Comparison of ENCODE assay signal across 25 cellular contexts in genomic region chr12:3692616-3693365, GRCh38.
DNase-seq lines count a peak whose midpoint lies in the region; ATAC-seq, FAIRE-seq and TF ChIP-seq lines count a peak whose summit lies in the region.
"Had no signal": no experiment of that assay in that cellular context is flagged by ENCODE, and none has a peak within 500 bp of the region (broad histone marks: within the 10 kb centered on the region; RNA-seq: fewer than 3 reads in every experiment).

No MANE protein-coding gene starts in this region.

- H3K27ac ChIP-seq in HEK293 (ENCODE audit: extremely low read depth, low read depth, low read length), result no peak overlapping the region
- H3K27ac ChIP-seq in H1 (ENCODE audit: low read depth, low read length), result no peak overlapping the region
- H3K27ac ChIP-seq: BLaER1 treated with 17β-estradiol and CSF1 and Interleukin-3, amounts not matched to agents 10 nM and 100 nM; HL-60 had no signal

- H4K91ac ChIP-seq in H1 (replicated peaks; ENCODE audit: insufficient read length, low read length), result no peak overlapping the region

- H3K4me1 ChIP-seq in HEK293 (ENCODE audit: control insufficient read depth, insufficient read depth, low read length) (no peaks in the 10 kb centered on the region), H1 (replicated peaks in 1 of 4; ENCODE audit: control insufficient read depth in 3 of 4, insufficient read depth in 4 of 4, low read length in 3 of 4) (no peaks in the 10 kb centered on the region)

- no peak for TF ChIP-seq POLR2A in H1 (IDR thresholded peaks at IDR 0.05; ENCODE audit: control extremely low read depth in 1 of 2, low read depth in 2 of 2, low read length in 2 of 2)

- no peaks in the 10 kb centered on the region for H3K79me2 ChIP-seq in H1 (ENCODE audit: control insufficient read depth in 1 of 2, insufficient read depth in 2 of 2, low read length in 2 of 2)

- H3K27me3 Mint-ChIP-seq in activated naive CD4-positive, alpha-beta T cell treated with anti-CD3 and anti-CD28 coated beads, Interleukin-2, amount 10 ng/mL, durations not matched to agents 7 days and 5 days, result no peaks in the 10 kb centered on the region
- H3K27me3 Mint-ChIP-seq: B cell, IgD-negative memory B cell had no signal

- H3K18ac ChIP-seq in H1 (ENCODE audit: extremely low read depth, low read length), result no peak overlapping the region; the same call in 1 of the 2 replicates

- CTCF ChIA-PET in HEK293 (lab: Yijun Ruan, JAX) (no interaction called here), H1 (lab: Charles Lee; ENCODE audit: partially characterized antibody) (interaction anchor here (1.3 kb wide), 2 partner anchors 13 to 26 kb away, joined by 3 read pairs; no protein-coding TSS in a partner anchor)
- CTCF ChIA-PET in activated naive CD4-positive, alpha-beta T cell treated with anti-CD3 and anti-CD28 coated beads, Interleukin-2, amount 10 ng/mL, durations not matched to agents 7 days and 5 days (lab: Charles Lee), result no interaction called here

- H3K9me3 Mint-ChIP-seq in stimulated activated effector memory CD8-positive, alpha-beta T cell treated with anti-CD3 and anti-CD28 coated beads, Interleukin-12 subunit alpha, Interleukin-12 subunit beta, amount 100 ng/mL, for 72 hours, result no peaks in the 10 kb centered on the region
- no peaks in the 10 kb centered on the region for H3K9me3 Mint-ChIP-seq in activated naive CD4-positive, alpha-beta T cell treated with anti-CD3 and anti-CD28 coated beads, Interleukin-2, amount 10 ng/mL, durations not matched to agents 7 days and 5 days
- H3K9me3 Mint-ChIP-seq: CD8-positive, alpha-beta T cell had no signal

- H3K36me3 Mint-ChIP-seq in stimulated activated effector memory CD8-positive, alpha-beta T cell treated with anti-CD3 and anti-CD28 coated beads, Interleukin-12 subunit alpha, Interleukin-12 subunit beta, amount 100 ng/mL, for 72 hours, result peaks cover 56% of the 10 kb centered on the region
- peaks cover 61% of the 10 kb centered on the region for H3K36me3 Mint-ChIP-seq in activated naive CD4-positive, alpha-beta T cell treated with anti-CD3 and anti-CD28 coated beads, Interleukin-2, amount 10 ng/mL, durations not matched to agents 7 days and 5 days

- H4K20me1 ChIP-seq in H1 (replicated peaks in 1 of 2; ENCODE audit: control insufficient read depth in 1 of 2, insufficient read depth in 2 of 2, low read length in 2 of 2), result no peaks in the 10 kb centered on the region

- H4K8ac ChIP-seq in H1 (ENCODE audit: extremely low read depth, insufficient read depth, low read length), result no peak overlapping the region

- H3K23me2 ChIP-seq in H1 (ENCODE audit: low read depth, low read length), result no peaks in the 10 kb centered on the region

- H3K56ac ChIP-seq in H1 (replicated peaks; ENCODE audit: insufficient read length, low read depth, low read length), result no peak overlapping the region

- H3K27me3 ChIP-seq in H1 (replicated peaks in 1 of 4; ENCODE audit: control insufficient read depth in 3 of 4, extremely low read depth in 1 of 4, insufficient read depth in 3 of 4, low read length in 3 of 4), result no peaks in the 10 kb centered on the region; a peak in 1 of 7 replicates
- H3K27me3 ChIP-seq: BLaER1 treated with 17β-estradiol and CSF1 and Interleukin-3, amounts not matched to agents 10 nM and 100 nM had no signal

- peaks cover 20% of the 10 kb centered on the region for H3K4me1 Mint-ChIP-seq in stimulated activated effector memory CD8-positive, alpha-beta T cell treated with anti-CD3 and anti-CD28 coated beads, Interleukin-12 subunit alpha, Interleukin-12 subunit beta, amount 100 ng/mL, for 72 hours
- H3K4me1 Mint-ChIP-seq in activated naive CD4-positive, alpha-beta T cell treated with anti-CD3 and anti-CD28 coated beads, Interleukin-2, amount 10 ng/mL, durations not matched to agents 7 days and 5 days, result no peaks in the 10 kb centered on the region
- H3K4me1 Mint-ChIP-seq: B cell, GM23338, IgD-negative memory B cell had no signal

- no peak for TF ChIP-seq RAD21 in H1 (IDR thresholded peaks at IDR 0.05 in 1 of 2, conservative IDR thresholded peaks at IDR 0.05 in 1 of 2; ENCODE audit: low read depth in 2 of 2, low read length in 2 of 2)

- POLR2A ChIA-PET in HEK293 (lab: Yijun Ruan, JAX) (no interaction called here), H1 (lab: Charles Lee; ENCODE audit: partially characterized antibody) (no interaction called here)

- 0 out of 2 replicates have a peak overlapping the region, but pooled peaks have one; percentile 61 for H2BK15ac ChIP-seq in H1 (ENCODE audit: low read length)

- FAIRE-seq in H1 (lab: Jason Lieb, UNC) (no peak), RCC 7860 (lab: Jason Lieb, UNC) (no peak)
- FAIRE-seq: GM12891, GM19239 had no signal

- H2BK20ac ChIP-seq in H1 (ENCODE audit: low read length), result no peak overlapping the region

- H3K9me3 ChIP-seq in HEK293 (ENCODE audit: control insufficient read depth, insufficient read depth, low read depth, low read length), result no peaks in the 10 kb centered on the region
- H3K9me3 ChIP-seq in H1 (ENCODE audit: insufficient read depth in 2 of 2, low read depth in 1 of 2, low read length in 1 of 2), result no peaks in the 10 kb centered on the region; a peak in 1 of 4 replicates

- H4K5ac ChIP-seq in H1 (ENCODE audit: insufficient read length, low read depth, low read length), result no peak overlapping the region

- 85% methylated on average over 11 of the region's 13 CpGs; no CpG with 5 or more reads in 1 of the 2 experiments for WGBS in H1 (ENCODE audit: extremely low coverage in 1 of 2, insufficient coverage in 1 of 2, insufficient read length in 1 of 2, insufficient replicate concordance in 2 of 2, low coverage in 1 of 2, low lambda C conversion rate in 2 of 2, missing lambda C conversion rate in 1 of 2), 2 experiments

- TF ChIP-seq CTCF in HEK293 (tag by site-specific recombination; IDR thresholded peaks at IDR 0.05), result no peak
- TF ChIP-seq CTCF in H1 (IDR thresholded peaks at IDR 0.05; ENCODE audit: control extremely low read depth in 1 of 3, insufficient read depth in 1 of 3, low read depth in 1 of 3, low read length in 3 of 3), result no peak

- no peak for ATAC-seq in stimulated activated effector memory CD8-positive, alpha-beta T cell treated with anti-CD3 and anti-CD28 coated beads, Interleukin-12 subunit alpha, Interleukin-12 subunit beta, amount 100 ng/mL, for 72 hours
- ATAC-seq in HG03175 (IDR thresholded peaks at IDR 0.05; ENCODE audit: unreplicated experiment), result no peak
- no peak for ATAC-seq in HG02642 (IDR thresholded peaks at IDR 0.05; ENCODE audit: poor library complexity, unreplicated experiment)
- ATAC-seq: CD8-positive, alpha-beta T cell; GM23338; HCT116 had no signal

- H3K4me3 Mint-ChIP-seq in stimulated activated effector memory CD8-positive, alpha-beta T cell treated with anti-CD3 and anti-CD28 coated beads, Interleukin-12 subunit alpha, Interleukin-12 subunit beta, amount 100 ng/mL, for 72 hours, result no peak overlapping the region
- no peak overlapping the region for H3K4me3 Mint-ChIP-seq in activated naive CD4-positive, alpha-beta T cell treated with anti-CD3 and anti-CD28 coated beads, Interleukin-2, amount 10 ng/mL, durations not matched to agents 7 days and 5 days
- H3K4me3 Mint-ChIP-seq: B cell; CD8-positive, alpha-beta T cell; GM23338; IgD-negative memory B cell had no signal

- H3K9ac ChIP-seq in H1 (replicated peaks in 1 of 4; ENCODE audit: extremely low read depth in 1 of 4, low read depth in 3 of 4, low read length in 3 of 4), result no peak overlapping the region
- H3K9ac ChIP-seq: BLaER1 treated with 17β-estradiol and CSF1 and Interleukin-3, amounts not matched to agents 10 nM and 100 nM had no signal

- H3K4me2 ChIP-seq in H1 (ENCODE audit: insufficient read depth in 1 of 2, low read depth in 2 of 2, low read length in 2 of 2), result no peak overlapping the region
- H3K4me2 ChIP-seq: BLaER1 treated with 17β-estradiol and CSF1 and Interleukin-3, amounts not matched to agents 10 nM and 100 nM; GM23338 had no signal

- no peaks in the 10 kb centered on the region for H3K79me1 ChIP-seq in H1 (ENCODE audit: low read depth, low read length)

- peak overlapping the region; percentile 39; the same call in 1 of the 2 replicates for H2AK5ac ChIP-seq in H1 (ENCODE audit: low read depth, low read length)

- no peak overlapping the region for H3K4ac ChIP-seq in H1 (replicated peaks; ENCODE audit: insufficient read length, low read depth, low read length)

- no peak overlapping the region for H2BK5ac ChIP-seq in H1 (ENCODE audit: low read depth, low read length)

- no peaks in the 10 kb centered on the region for H3K36me3 ChIP-seq in HEK293 (ENCODE audit: control insufficient read depth in 2 of 2, insufficient read depth in 1 of 2, low read length in 2 of 2)
- no peaks in the 10 kb centered on the region for H3K36me3 ChIP-seq in H1 (ENCODE audit: control insufficient read depth in 2 of 4, insufficient read depth in 4 of 4, low read length in 3 of 4)

- H2BK120ac ChIP-seq in H1 (replicated peaks; ENCODE audit: low read depth, low read length), result no peak overlapping the region

- no peak for TF ChIP-seq EP300 in H1 (IDR thresholded peaks at IDR 0.05; ENCODE audit: borderline replicate concordance in 1 of 2, low read depth in 2 of 2, low read length in 2 of 2)

- no peak overlapping the region for H3K23ac ChIP-seq in H1 (ENCODE audit: insufficient read length)

- no peak overlapping the region for H2BK12ac ChIP-seq in H1 (ENCODE audit: low read depth, low read length)

- H3K27ac Mint-ChIP-seq in stimulated activated effector memory CD8-positive, alpha-beta T cell treated with anti-CD3 and anti-CD28 coated beads, Interleukin-12 subunit alpha, Interleukin-12 subunit beta, amount 100 ng/mL, for 72 hours, result peak overlapping the region; percentile 46
- H3K27ac Mint-ChIP-seq in activated naive CD4-positive, alpha-beta T cell treated with anti-CD3 and anti-CD28 coated beads, Interleukin-2, amount 10 ng/mL, durations not matched to agents 7 days and 5 days, result no peak overlapping the region
- H3K27ac Mint-ChIP-seq: B cell; CD8-positive, alpha-beta T cell; GM23338; IgD-negative memory B cell had no signal

- H3K4me3 ChIP-seq in HEK293 (ENCODE audit: low read depth, low read length), result no peak overlapping the region
- no peak overlapping the region for H3K4me3 ChIP-seq in H1 (ENCODE audit: extremely low read depth in 1 of 4, insufficient read depth in 2 of 4, low read depth in 3 of 4, low read length in 4 of 4)
- H3K4me3 ChIP-seq: BLaER1 treated with 17β-estradiol and CSF1 and Interleukin-3, amounts not matched to agents 10 nM and 100 nM; GM23338 had no signal

- DNase-seq in H1 (ENCODE audit: low read depth in 1 of 2, low spot score in 2 of 2), result peak in 1 of 2 experiments; percentile 24
- DNase-seq in islet precursor cell, result peak; percentile 39
- DNase-seq in stimulated activated effector memory CD8-positive, alpha-beta T cell treated with anti-CD3 and anti-CD28 coated beads, Interleukin-12 subunit alpha, Interleukin-12 subunit beta, amount 100 ng/mL, for 72 hours (ENCODE audit: low spot score in 2 of 2), result no peak
- DNase-seq in activated naive CD4-positive, alpha-beta T cell treated with anti-CD3 and anti-CD28 coated beads, Interleukin-2, amount 10 ng/mL, durations not matched to agents 7 days and 5 days, result no peak
- DNase-seq in RCC 7860 (ENCODE audit: low spot score), result no peak
- DNase-seq: 8988T, Calu3, DMS 273 treated with DMSO at 0.1 percent for 48 hours, DMS53, DND-41, EL, H7, KBM-7 had no signal

- no peak overlapping the region for H3K14ac ChIP-seq in H1 (ENCODE audit: insufficient read length)

- no peak overlapping the region for H2AFZ ChIP-seq in H1 (ENCODE audit: low read length)
- H2AFZ ChIP-seq: GM23338 had no signal
